Comparison of ENCODE assay signal across 1 cellular context in the genomic region with DNA sequence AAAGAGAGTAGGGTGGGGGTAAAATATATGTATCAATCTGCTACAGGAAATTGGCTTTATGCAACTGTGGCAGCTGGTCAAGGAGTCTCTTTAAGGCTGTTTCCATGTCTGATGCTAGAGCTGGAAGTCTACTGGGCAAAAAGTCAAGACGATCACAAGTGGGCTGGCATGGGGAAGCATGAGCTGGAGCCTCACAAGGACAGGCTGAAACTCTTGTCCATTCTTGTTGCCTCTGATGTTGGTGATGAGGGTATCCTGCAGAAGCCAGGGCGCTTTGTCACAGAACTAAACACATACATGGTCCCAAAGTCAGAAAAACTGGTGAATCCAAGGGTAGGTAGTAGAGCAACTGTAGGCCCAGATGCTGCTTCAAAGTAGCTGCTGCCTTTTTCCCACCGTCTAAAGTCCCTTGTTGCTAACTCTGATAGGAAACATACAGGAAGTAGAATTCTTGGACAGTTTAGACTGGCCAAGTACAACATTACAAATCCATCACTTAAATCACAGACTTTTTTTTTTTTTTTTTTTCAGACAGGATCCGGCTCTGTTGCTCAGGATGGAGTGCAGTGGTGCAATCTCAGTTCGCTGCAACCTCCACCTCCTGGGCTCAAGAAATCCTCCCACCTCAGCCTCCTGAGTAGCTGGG.
TF ChIP-seq lines count a peak whose summit lies in the region.

No MANE protein-coding gene starts in this region.

TF ChIP-seq in GM23338, 12 proteins besides CTCF, POLR2A, EP300 and RAD21 (continued from another document):
- TF ChIP-seq, protein P1, sequence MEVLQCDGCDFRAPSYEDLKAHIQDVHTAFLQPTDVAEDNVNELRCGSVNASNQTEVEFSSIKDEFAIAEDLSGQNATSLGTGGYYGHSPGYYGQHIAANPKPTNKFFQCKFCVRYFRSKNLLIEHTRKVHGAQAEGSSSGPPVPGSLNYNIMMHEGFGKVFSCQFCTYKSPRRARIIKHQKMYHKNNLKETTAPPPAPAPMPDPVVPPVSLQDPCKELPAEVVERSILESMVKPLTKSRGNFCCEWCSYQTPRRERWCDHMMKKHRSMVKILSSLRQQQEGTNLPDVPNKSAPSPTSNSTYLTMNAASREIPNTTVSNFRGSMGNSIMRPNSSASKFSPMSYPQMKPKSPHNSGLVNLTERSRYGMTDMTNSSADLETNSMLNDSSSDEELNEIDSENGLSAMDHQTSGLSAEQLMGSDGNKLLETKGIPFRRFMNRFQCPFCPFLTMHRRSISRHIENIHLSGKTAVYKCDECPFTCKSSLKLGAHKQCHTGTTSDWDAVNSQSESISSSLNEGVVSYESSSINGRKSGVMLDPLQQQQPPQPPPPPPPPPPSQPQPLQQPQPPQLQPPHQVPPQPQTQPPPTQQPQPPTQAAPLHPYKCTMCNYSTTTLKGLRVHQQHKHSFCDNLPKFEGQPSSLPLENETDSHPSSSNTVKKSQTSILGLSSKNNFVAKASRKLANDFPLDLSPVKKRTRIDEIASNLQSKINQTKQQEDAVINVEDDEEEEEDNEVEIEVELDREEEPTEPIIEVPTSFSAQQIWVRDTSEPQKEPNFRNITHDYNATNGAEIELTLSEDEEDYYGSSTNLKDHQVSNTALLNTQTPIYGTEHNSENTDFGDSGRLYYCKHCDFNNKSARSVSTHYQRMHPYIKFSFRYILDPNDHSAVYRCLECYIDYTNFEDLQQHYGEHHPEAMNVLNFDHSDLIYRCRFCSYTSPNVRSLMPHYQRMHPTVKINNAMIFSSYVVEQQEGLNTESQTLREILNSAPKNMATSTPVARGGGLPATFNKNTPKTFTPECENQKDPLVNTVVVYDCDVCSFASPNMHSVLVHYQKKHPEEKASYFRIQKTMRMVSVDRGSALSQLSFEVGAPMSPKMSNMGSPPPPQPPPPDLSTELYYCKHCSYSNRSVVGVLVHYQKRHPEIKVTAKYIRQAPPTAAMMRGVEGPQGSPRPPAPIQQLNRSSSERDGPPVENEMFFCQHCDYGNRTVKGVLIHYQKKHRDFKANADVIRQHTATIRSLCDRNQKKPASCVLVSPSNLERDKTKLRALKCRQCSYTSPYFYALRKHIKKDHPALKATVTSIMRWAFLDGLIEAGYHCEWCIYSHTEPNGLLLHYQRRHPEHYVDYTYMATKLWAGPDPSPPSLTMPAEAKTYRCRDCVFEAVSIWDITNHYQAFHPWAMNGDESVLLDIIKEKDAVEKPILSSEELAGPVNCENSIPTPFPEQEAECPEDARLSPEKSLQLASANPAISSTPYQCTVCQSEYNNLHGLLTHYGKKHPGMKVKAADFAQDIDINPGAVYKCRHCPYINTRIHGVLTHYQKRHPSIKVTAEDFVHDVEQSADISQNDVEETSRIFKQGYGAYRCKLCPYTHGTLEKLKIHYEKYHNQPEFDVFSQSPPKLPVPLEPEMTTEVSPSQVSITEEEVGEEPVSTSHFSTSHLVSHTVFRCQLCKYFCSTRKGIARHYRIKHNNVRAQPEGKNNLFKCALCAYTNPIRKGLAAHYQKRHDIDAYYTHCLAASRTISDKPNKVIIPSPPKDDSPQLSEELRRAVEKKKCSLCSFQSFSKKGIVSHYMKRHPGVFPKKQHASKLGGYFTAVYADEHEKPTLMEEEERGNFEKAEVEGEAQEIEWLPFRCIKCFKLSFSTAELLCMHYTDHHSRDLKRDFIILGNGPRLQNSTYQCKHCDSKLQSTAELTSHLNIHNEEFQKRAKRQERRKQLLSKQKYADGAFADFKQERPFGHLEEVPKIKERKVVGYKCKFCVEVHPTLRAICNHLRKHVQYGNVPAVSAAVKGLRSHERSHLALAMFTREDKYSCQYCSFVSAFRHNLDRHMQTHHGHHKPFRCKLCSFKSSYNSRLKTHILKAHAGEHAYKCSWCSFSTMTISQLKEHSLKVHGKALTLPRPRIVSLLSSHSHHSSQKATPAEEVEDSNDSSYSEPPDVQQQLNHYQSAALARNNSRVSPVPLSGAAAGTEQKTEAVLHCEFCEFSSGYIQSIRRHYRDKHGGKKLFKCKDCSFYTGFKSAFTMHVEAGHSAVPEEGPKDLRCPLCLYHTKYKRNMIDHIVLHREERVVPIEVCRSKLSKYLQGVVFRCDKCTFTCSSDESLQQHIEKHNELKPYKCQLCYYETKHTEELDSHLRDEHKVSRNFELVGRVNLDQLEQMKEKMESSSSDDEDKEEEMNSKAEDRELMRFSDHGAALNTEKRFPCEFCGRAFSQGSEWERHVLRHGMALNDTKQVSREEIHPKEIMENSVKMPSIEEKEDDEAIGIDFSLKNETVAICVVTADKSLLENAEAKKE (CRISPR knock-in tag; IDR thresholded peaks at IDR 0.05): no peak
- TF ChIP-seq, protein P2, sequence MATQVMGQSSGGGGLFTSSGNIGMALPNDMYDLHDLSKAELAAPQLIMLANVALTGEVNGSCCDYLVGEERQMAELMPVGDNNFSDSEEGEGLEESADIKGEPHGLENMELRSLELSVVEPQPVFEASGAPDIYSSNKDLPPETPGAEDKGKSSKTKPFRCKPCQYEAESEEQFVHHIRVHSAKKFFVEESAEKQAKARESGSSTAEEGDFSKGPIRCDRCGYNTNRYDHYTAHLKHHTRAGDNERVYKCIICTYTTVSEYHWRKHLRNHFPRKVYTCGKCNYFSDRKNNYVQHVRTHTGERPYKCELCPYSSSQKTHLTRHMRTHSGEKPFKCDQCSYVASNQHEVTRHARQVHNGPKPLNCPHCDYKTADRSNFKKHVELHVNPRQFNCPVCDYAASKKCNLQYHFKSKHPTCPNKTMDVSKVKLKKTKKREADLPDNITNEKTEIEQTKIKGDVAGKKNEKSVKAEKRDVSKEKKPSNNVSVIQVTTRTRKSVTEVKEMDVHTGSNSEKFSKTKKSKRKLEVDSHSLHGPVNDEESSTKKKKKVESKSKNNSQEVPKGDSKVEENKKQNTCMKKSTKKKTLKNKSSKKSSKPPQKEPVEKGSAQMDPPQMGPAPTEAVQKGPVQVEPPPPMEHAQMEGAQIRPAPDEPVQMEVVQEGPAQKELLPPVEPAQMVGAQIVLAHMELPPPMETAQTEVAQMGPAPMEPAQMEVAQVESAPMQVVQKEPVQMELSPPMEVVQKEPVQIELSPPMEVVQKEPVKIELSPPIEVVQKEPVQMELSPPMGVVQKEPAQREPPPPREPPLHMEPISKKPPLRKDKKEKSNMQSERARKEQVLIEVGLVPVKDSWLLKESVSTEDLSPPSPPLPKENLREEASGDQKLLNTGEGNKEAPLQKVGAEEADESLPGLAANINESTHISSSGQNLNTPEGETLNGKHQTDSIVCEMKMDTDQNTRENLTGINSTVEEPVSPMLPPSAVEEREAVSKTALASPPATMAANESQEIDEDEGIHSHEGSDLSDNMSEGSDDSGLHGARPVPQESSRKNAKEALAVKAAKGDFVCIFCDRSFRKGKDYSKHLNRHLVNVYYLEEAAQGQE (IDR thresholded peaks at IDR 0.05; ENCODE audit: unreplicated experiment): no peak
- TF ChIP-seq, protein P3, sequence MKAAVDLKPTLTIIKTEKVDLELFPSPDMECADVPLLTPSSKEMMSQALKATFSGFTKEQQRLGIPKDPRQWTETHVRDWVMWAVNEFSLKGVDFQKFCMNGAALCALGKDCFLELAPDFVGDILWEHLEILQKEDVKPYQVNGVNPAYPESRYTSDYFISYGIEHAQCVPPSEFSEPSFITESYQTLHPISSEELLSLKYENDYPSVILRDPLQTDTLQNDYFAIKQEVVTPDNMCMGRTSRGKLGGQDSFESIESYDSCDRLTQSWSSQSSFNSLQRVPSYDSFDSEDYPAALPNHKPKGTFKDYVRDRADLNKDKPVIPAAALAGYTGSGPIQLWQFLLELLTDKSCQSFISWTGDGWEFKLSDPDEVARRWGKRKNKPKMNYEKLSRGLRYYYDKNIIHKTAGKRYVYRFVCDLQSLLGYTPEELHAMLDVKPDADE (IDR thresholded peaks at IDR 0.05): no peak
